In genomic region chr4:159768011-159768410, GRCh38 we compare ENCODE assay signal across 28 cellular contexts.
DNase-seq lines count a peak whose midpoint lies in the region; TF ChIP-seq lines count a peak whose summit lies in the region.
"Had no signal": no experiment of that assay in that cellular context is flagged by ENCODE, and none has a peak within 500 bp of the region (broad histone marks: within the 10 kb centered on the region; RNA-seq: fewer than 3 reads in every experiment).

No MANE protein-coding gene starts in this region.

- H3K36me3 ChIP-seq in colonic mucosa = no peaks in the 10 kb centered on the region
- H3K36me3 ChIP-seq in CD4-positive, alpha-beta memory T cell (ENCODE audit: insufficient read depth, low read length) = no peaks in the 10 kb centered on the region
- H3K36me3 ChIP-seq: BLaER1, neutrophil, prostate gland, tibial nerve had no signal

- H3K9me3 ChIP-seq in colonic mucosa = no peaks in the 10 kb centered on the region
- no peaks in the 10 kb centered on the region for H3K9me3 ChIP-seq in CD4-positive, alpha-beta memory T cell (ENCODE audit: control insufficient read depth in 1 of 2, low read length in 2 of 2)
- H3K9me3 ChIP-seq: BLaER1, body of pancreas, neutrophil, prostate gland, tibial nerve had no signal

- H3K4me3 ChIP-seq in skeletal muscle cell (ENCODE audit: low read depth, low read length) (no peak overlapping the region), colonic mucosa (no peak overlapping the region)
- H3K4me3 ChIP-seq in CD4-positive, alpha-beta memory T cell (ENCODE audit: low read length in 2 of 2) = no peak overlapping the region
- H3K4me3 ChIP-seq: BLaER1, body of pancreas, hepatocyte, PC-9, prostate gland, tibial nerve had no signal

- no peaks in the 10 kb centered on the region for H3K27me3 Mint-ChIP-seq in CD4-positive, alpha-beta memory T cell
- H3K27me3 Mint-ChIP-seq: activated naive CD8-positive, alpha-beta T cell treated with anti-CD3 and anti-CD28 coated beads, Interleukin-2, amount 50 U/mL, for 24 hours; T-helper 17 cell had no signal

- no peak overlapping the region for H3K27ac Mint-ChIP-seq in CD4-positive, alpha-beta memory T cell
- H3K27ac Mint-ChIP-seq: activated naive CD8-positive, alpha-beta T cell treated with anti-CD3 and anti-CD28 coated beads, Interleukin-2, amount 50 U/mL, for 24 hours; HFFc6; T-helper 17 cell had no signal

- H3K4me1 Mint-ChIP-seq in CD4-positive, alpha-beta memory T cell = no peaks in the 10 kb centered on the region
- H3K4me1 Mint-ChIP-seq: activated naive CD8-positive, alpha-beta T cell treated with anti-CD3 and anti-CD28 coated beads, Interleukin-2, amount 50 U/mL, for 24 hours; T-helper 17 cell had no signal

- no peak overlapping the region for H3K9ac ChIP-seq in colonic mucosa (ENCODE audit: low read depth in 2 of 2, low read length in 2 of 2)
- H3K9ac ChIP-seq: BLaER1 had no signal

- intact Hi-C loops in colonic mucosa (cut with DNase I) = no loop called here
- intact Hi-C loops in CD4-positive, alpha-beta memory T cell (cut with micrococcal nuclease) = no loop called here

- in situ Hi-C loops in GM13976 (cut with MboI; ENCODE audit: low sequenced_read_pairs, unreplicated experiment) = no loop called here

- H3K27ac ChIP-seq in colonic mucosa = no peak overlapping the region
- no peak overlapping the region for H3K27ac ChIP-seq in CD4-positive, alpha-beta memory T cell (ENCODE audit: low read depth, low read length)
- H3K27ac ChIP-seq: BLaER1, body of pancreas, hepatocyte, neutrophil, PC-9, prostate gland had no signal

- peak; percentile 36 for DNase-seq in ELR (ENCODE audit: low read depth)
- DNase-seq in amniotic epithelial cell (ENCODE audit: low read depth) = peak; percentile 63
- DNase-seq in iris pigment epithelial cell (ENCODE audit: low read depth) = peak; percentile 40
- peak; percentile 30 for DNase-seq in skeletal muscle cell (ENCODE audit: low read depth)
- DNase-seq in colonic mucosa = no peak
- DNase-seq in CD4-positive, alpha-beta memory T cell = no peak
- no peak for DNase-seq in NCI-H2227 treated with DMSO at 0.1 percent for 48 hours (lab: John Stamatoyannopoulos, UW)
- no peak for DNase-seq in GM13976 (ENCODE audit: low spot score)
- DNase-seq: activated CD4-positive, alpha-beta T cell treated with anti-CD3 and anti-CD28 coated beads, Interleukin-2, amount 50 U/mL, for 4 hours; activated naive CD4-positive, alpha-beta T cell; activated naive CD8-positive, alpha-beta T cell treated with anti-CD3 and anti-CD28 coated beads, Interleukin-2, amount 50 U/mL, for 24 hours; body of pancreas; cerebellar nuclear complex; HFFc6; left cardiac atrium; NCI-H1105 treated with DMSO at 0.1 percent for 48 hours; NCI-H187 treated with DMSO at 0.1 percent for 48 hours; NCI-H524 treated with DMSO at 0.1 percent for 48 hours; NK-92 treated with Interleukin-12 subunit alpha and Interleukin-12 subunit beta, amount 100 ng/mL, for 24 hours; PC-9; stimulated activated CD4-positive, alpha-beta T cell treated with anti-CD3 and anti-CD28 coated beads, Interleukin-15, amount 100 ng/mL, for 24 hours; stimulated activated CD4-positive, alpha-beta T cell treated with anti-CD3 and anti-CD28 coated beads, Interleukin-4, amount 100 ng/mL, for 4 hours; T-helper 17 cell had no signal

- peaks cover 0 to 4% (median 1%) of the 10 kb centered on the region in 8 donors for H3K9me3 Mint-ChIP-seq in CD4-positive, alpha-beta memory T cell

- no peak for TF ChIP-seq CTCF in colonic mucosa (IDR thresholded peaks at IDR 0.05)
- no peak for TF ChIP-seq CTCF in GM13976 (IDR thresholded peaks at IDR 0.05; ENCODE audit: borderline replicate concordance, control extremely low read depth, extremely low read depth, insufficient read depth, missing control alignments)

- H3K4me1 ChIP-seq in colonic mucosa = no peaks in the 10 kb centered on the region
- no peaks in the 10 kb centered on the region for H3K4me1 ChIP-seq in CD4-positive, alpha-beta memory T cell (ENCODE audit: insufficient read depth, low read length)
- H3K4me1 ChIP-seq: BLaER1, prostate gland, tibial nerve had no signal

- no peak overlapping the region for H3K4me3 Mint-ChIP-seq in CD4-positive, alpha-beta memory T cell
- H3K4me3 Mint-ChIP-seq: activated naive CD8-positive, alpha-beta T cell treated with anti-CD3 and anti-CD28 coated beads, Interleukin-2, amount 50 U/mL, for 24 hours; HFFc6 had no signal

- CTCF ChIA-PET in CD4-positive, alpha-beta memory T cell (lab: Charles Lee; ENCODE audit: partially characterized antibody) = no interaction called here

- no peaks in the 10 kb centered on the region for H3K27me3 ChIP-seq in colonic mucosa
- H3K27me3 ChIP-seq in CD4-positive, alpha-beta memory T cell (ENCODE audit: insufficient read depth, low read length) = no peaks in the 10 kb centered on the region
- H3K27me3 ChIP-seq: BLaER1, body of pancreas, hepatocyte, neutrophil, tibial nerve had no signal

- POLR2A ChIA-PET in CD4-positive, alpha-beta memory T cell (lab: Charles Lee; ENCODE audit: partially characterized antibody) = no interaction called here

- H3K36me3 Mint-ChIP-seq in CD4-positive, alpha-beta memory T cell = no peaks in the 10 kb centered on the region

Comparison
In these comparisons a context has a peak if more than half of its experiments do, and no peak if none do; other contexts are left out.
1. DNase-seq: peak in ELR (single experiment), amniotic epithelial cell (single experiment), iris pigment epithelial cell (single experiment) and skeletal muscle cell (single experiment); none in colonic mucosa (single experiment), CD4-positive, alpha-beta memory T cell (0 of 5), NCI-H2227 treated with DMSO at 0.1 percent for 48 hours (single experiment) and GM13976 (single experiment).